In the genomic region with DNA sequence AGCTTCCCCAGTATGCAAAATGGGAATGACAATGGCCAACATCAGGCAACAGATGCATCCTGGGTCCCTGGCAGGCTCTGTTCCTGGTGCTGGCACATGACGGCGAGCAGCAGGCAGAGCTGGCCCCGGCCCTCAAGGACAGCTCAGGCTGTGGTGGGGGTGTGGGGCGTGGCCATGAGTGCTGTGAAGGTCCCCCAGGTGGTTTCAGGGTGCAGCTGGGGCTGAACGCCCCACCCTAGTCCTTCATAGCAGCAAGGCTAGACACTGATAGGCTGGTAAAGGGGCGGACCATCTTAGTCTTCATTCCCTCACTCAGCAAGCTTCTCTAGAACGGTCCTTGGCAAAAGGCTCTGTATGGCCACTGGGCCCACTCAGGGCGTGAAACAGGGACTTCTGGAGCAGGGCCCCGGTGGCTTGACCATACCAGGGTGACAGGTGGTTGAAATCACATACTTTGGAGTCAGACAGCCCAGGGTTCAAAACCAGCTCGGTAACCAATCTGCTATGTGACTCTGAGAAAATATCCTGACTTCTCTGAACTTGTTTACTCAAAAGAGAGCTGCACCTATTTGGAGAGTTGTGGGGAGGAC, we compare ENCODE assay signal across 32 cellular contexts.
"Had no signal": no experiment of that assay in that cellular context is flagged by ENCODE, and none has a peak within 500 bp of the region (broad histone marks: within the 10 kb centered on the region; RNA-seq: fewer than 3 reads in every experiment).

No MANE protein-coding gene starts in this region.

- H3K4me3 ChIP-seq: MG63, SJCRH30, SK-N-MC had no signal

- H3K36me3 Mint-ChIP-seq: activated naive CD4-positive, alpha-beta T cell treated with anti-CD3 and anti-CD28 coated beads, Interleukin-2, amount 50 U/mL, for 24 hours; activated naive CD8-positive, alpha-beta T cell treated with anti-CD3 and anti-CD28 coated beads, Interleukin-2, amount 10 ng/mL, durations not matched to agents 7 days and 5 days; brain had no signal

- H3K27ac Mint-ChIP-seq: activated CD4-positive, alpha-beta memory T cell treated with anti-CD3 and anti-CD28 coated beads, Interleukin-2, amount 10 ng/mL, durations not matched to agents 7 days and 5 days; activated naive CD4-positive, alpha-beta T cell treated with anti-CD3 and anti-CD28 coated beads, Interleukin-2, amount 50 U/mL, for 24 hours; activated naive CD8-positive, alpha-beta T cell treated with anti-CD3 and anti-CD28 coated beads, Interleukin-2, amount 10 ng/mL, durations not matched to agents 7 days and 5 days; activated T-helper 2 cell treated with anti-CD3 and anti-CD28 coated beads, Interferon-gamma antibody, Interleukin-2, Interleukin-4, amounts not matched to agents 10 μg/mL and 5 μg/mL and 100 μg/mL, durations not matched to agents 14 hours and 24 hours and 36 hours had no signal

- H3K4me1 ChIP-seq: SJCRH30 had no signal

- DNase-seq: activated CD4-positive, alpha-beta memory T cell treated with anti-CD3 and anti-CD28 coated beads, Interleukin-2, amount 10 ng/mL, durations not matched to agents 7 days and 5 days; activated CD4-positive, alpha-beta T cell treated with anti-CD3 and anti-CD28 coated beads for 1 hour; activated CD4-positive, alpha-beta T cell treated with anti-CD3 and anti-CD28 coated beads for 48 hours; activated CD4-positive, CD25-positive, alpha-beta regulatory T cell; activated CD8-positive, alpha-beta memory T cell treated with anti-CD3 and anti-CD28 coated beads for 24 hours; activated gamma-delta T cell; activated naive CD4-positive, alpha-beta T cell treated with Interleukin-2 at 50 U/mL for 16 hours; activated naive CD8-positive, alpha-beta T cell treated with anti-CD3 and anti-CD28 coated beads, Interleukin-2, amount 10 ng/mL, durations not matched to agents 7 days and 5 days; activated T-cell treated with anti-CD3 and anti-CD28 coated beads, Interleukin-2, amount 50 U/mL, for 1 hour; amygdala; caudate nucleus; Kasumi-1; KBM-7; MG63; MV-4-11; NCI-H1092; NCI-H146; NCI-H187; NCI-H2029 treated with DMSO at 0.1 percent for 48 hours; NCI-H2107; NCI-H2171; NCI-H69; NCI-H82; SJCRH30; T1000; WERI-Rb-1 had no signal

- H3K27me3 Mint-ChIP-seq: activated CD4-positive, alpha-beta memory T cell treated with anti-CD3 and anti-CD28 coated beads, Interleukin-2, amount 10 ng/mL, durations not matched to agents 7 days and 5 days; activated naive CD4-positive, alpha-beta T cell treated with anti-CD3 and anti-CD28 coated beads, Interleukin-2, amount 50 U/mL, for 24 hours; activated naive CD8-positive, alpha-beta T cell treated with anti-CD3 and anti-CD28 coated beads, Interleukin-2, amount 10 ng/mL, durations not matched to agents 7 days and 5 days had no signal

- H3K9me3 ChIP-seq: MG63, SJCRH30 had no signal

- ATAC-seq: Panc1 had no signal

- H3K9me3 Mint-ChIP-seq: activated CD4-positive, alpha-beta memory T cell treated with anti-CD3 and anti-CD28 coated beads, Interleukin-2, amount 10 ng/mL, durations not matched to agents 7 days and 5 days; activated naive CD4-positive, alpha-beta T cell treated with anti-CD3 and anti-CD28 coated beads, Interleukin-2, amount 50 U/mL, for 24 hours; activated naive CD8-positive, alpha-beta T cell treated with anti-CD3 and anti-CD28 coated beads, Interleukin-2, amount 10 ng/mL, durations not matched to agents 7 days and 5 days; activated T-helper 2 cell treated with anti-CD3 and anti-CD28 coated beads, Interferon-gamma antibody, Interleukin-2, Interleukin-4, amounts not matched to agents 10 μg/mL and 5 μg/mL and 100 μg/mL, durations not matched to agents 14 hours and 24 hours and 36 hours had no signal

- H3K4me3 Mint-ChIP-seq: activated CD4-positive, alpha-beta memory T cell treated with anti-CD3 and anti-CD28 coated beads, Interleukin-2, amount 10 ng/mL, durations not matched to agents 7 days and 5 days; activated naive CD4-positive, alpha-beta T cell treated with anti-CD3 and anti-CD28 coated beads, Interleukin-2, amount 50 U/mL, for 24 hours; activated naive CD8-positive, alpha-beta T cell treated with anti-CD3 and anti-CD28 coated beads, Interleukin-2, amount 10 ng/mL, durations not matched to agents 7 days and 5 days; brain had no signal

- H3K27ac ChIP-seq: SJCRH30, SK-N-MC, WERI-Rb-1 had no signal

- H3K4me1 Mint-ChIP-seq: activated CD4-positive, alpha-beta memory T cell treated with anti-CD3 and anti-CD28 coated beads, Interleukin-2, amount 10 ng/mL, durations not matched to agents 7 days and 5 days; activated naive CD4-positive, alpha-beta T cell treated with anti-CD3 and anti-CD28 coated beads, Interleukin-2, amount 50 U/mL, for 24 hours; activated naive CD8-positive, alpha-beta T cell treated with anti-CD3 and anti-CD28 coated beads, Interleukin-2, amount 10 ng/mL, durations not matched to agents 7 days and 5 days had no signal

- FAIRE-seq: bronchial epithelial cell had no signal
